ENCODE assay signal across 16 cellular contexts in the genomic region with DNA sequence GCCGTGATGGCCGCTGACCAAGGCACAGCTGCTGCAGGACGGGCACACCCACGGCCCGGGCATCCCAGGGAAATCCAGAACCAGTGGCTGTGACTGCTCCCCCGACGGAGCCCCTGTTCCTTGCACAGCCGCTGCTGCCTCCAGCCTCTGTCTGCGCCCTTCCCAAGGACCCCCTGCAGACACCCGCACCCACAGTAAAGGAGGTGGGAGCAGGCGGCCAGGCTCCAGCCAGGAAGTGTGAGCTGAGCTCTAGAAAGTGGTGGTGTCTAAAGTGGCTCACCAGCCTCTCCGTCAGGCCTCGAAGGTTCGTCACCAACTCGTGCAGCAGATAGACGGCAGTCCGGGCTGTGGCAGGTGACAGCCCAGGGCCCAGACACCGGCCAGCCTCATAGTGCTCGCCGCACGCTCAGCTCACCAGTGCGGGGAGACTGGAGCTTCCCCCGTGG.
DNase-seq lines count a peak whose midpoint lies in the region; ATAC-seq and TF ChIP-seq lines count a peak whose summit lies in the region.
"Had no signal": no experiment of that assay in that cellular context is flagged by ENCODE, and none has a peak within 500 bp of the region (broad histone marks: within the 10 kb centered on the region; RNA-seq: fewer than 3 reads in every experiment).

No MANE protein-coding gene starts in this region.

- no peaks in the 10 kb centered on the region for H3K36me3 ChIP-seq in suprapubic skin
- H3K36me3 ChIP-seq: HAP-1 had no signal

- DNase-seq in natural killer cell treated with Interleukin-12 subunit alpha and Interleukin-12 subunit beta and Interleukin-15 and Interleukin-18, amount 100 ng/mL, for 72 hours (ENCODE audit: low spot score), result peak; percentile 57
- DNase-seq in natural killer cell (no peak), mesenteric fat pad (ENCODE audit: low spot score) (peak; percentile 88), suprapubic skin (ENCODE audit: low spot score in 2 of 2) (peak; percentile 49 to 69), NCI-H748 treated with DMSO at 0.1 percent for 48 hours (lab: John Stamatoyannopoulos, UW) (no peak)
- DNase-seq in activated CD4-positive, alpha-beta T cell treated with anti-CD3 and anti-CD28 coated beads, Interleukin-2, amount 50 U/mL, for 48 hours, result no peak
- DNase-seq in activated effector memory CD4-positive, alpha-beta T cell treated with Interleukin-2 at 50 U/mL for 16 hours, result no peak
- DNase-seq: 8988T; AML-193; C1 segment of cervical spinal cord; CD4-positive, alpha-beta memory T cell; DMS79; EL; GOT3; IMR-90 had no signal

- H3K27me3 Mint-ChIP-seq in natural killer cell treated with Interleukin-12 subunit alpha and Interleukin-12 subunit beta and Interleukin-15 and Interleukin-18, amount 100 ng/mL, for 72 hours, result peaks cover 14 to 19% of the 10 kb centered on the region in 2 donors
- peaks cover 18 to 20% of the 10 kb centered on the region in 2 donors for H3K27me3 Mint-ChIP-seq in natural killer cell (ENCODE audit: low read depth in 2 of 2)

- 90% methylated on average over 4 of the region's 23 CpGs for WGBS in suprapubic skin

- TF ChIP-seq EP300 in suprapubic skin (IDR thresholded peaks at IDR 0.05), result no peak

- H3K4me1 Mint-ChIP-seq in natural killer cell treated with Interleukin-12 subunit alpha and Interleukin-12 subunit beta and Interleukin-15 and Interleukin-18, amount 100 ng/mL, for 72 hours (ENCODE audit: low read depth in 2 of 2), result no peaks in the 10 kb centered on the region
- no peaks in the 10 kb centered on the region for H3K4me1 Mint-ChIP-seq in natural killer cell
- H3K4me1 Mint-ChIP-seq: CD4-positive, alpha-beta memory T cell had no signal

- no peak overlapping the region for H3K27ac ChIP-seq in suprapubic skin

- peak; percentile 11 to 17 for ATAC-seq in natural killer cell treated with Interleukin-12 subunit alpha and Interleukin-12 subunit beta and Interleukin-15 and Interleukin-18, amount 100 ng/mL, for 72 hours
- ATAC-seq in natural killer cell, result no peak

- H3K36me3 Mint-ChIP-seq in natural killer cell treated with Interleukin-12 subunit alpha and Interleukin-12 subunit beta and Interleukin-15 and Interleukin-18, amount 100 ng/mL, for 72 hours, result peaks cover 10% of the 10 kb centered on the region
- no peaks in the 10 kb centered on the region for H3K36me3 Mint-ChIP-seq in natural killer cell

- no peak overlapping the region for H3K27ac Mint-ChIP-seq in natural killer cell treated with Interleukin-12 subunit alpha and Interleukin-12 subunit beta and Interleukin-15 and Interleukin-18, amount 100 ng/mL, for 72 hours
- no peak overlapping the region for H3K27ac Mint-ChIP-seq in natural killer cell

- H3K4me3 Mint-ChIP-seq in natural killer cell treated with Interleukin-12 subunit alpha and Interleukin-12 subunit beta and Interleukin-15 and Interleukin-18, amount 100 ng/mL, for 72 hours, result no peak overlapping the region
- H3K4me3 Mint-ChIP-seq in natural killer cell, result no peak overlapping the region
- H3K4me3 Mint-ChIP-seq: CD4-positive, alpha-beta memory T cell had no signal

- H3K9me3 ChIP-seq in suprapubic skin, result no peaks in the 10 kb centered on the region

- intact Hi-C loops in natural killer cell (cut with micrococcal nuclease), result no loop called here

- peaks cover 8% of the 10 kb centered on the region for H3K9me3 Mint-ChIP-seq in natural killer cell treated with Interleukin-12 subunit alpha and Interleukin-12 subunit beta and Interleukin-15 and Interleukin-18, amount 100 ng/mL, for 72 hours
- H3K9me3 Mint-ChIP-seq in natural killer cell, result peaks cover 5 to 6% of the 10 kb centered on the region in 2 donors

- TF ChIP-seq CTCF in natural killer cell (IDR thresholded peaks at IDR 0.05) (no peak), suprapubic skin (IDR thresholded peaks at IDR 0.05) (no peak)

- no peaks in the 10 kb centered on the region for H3K4me1 ChIP-seq in suprapubic skin
- H3K4me1 ChIP-seq: HAP-1 had no signal

- TF ChIP-seq POLR2A in suprapubic skin (IDR thresholded peaks at IDR 0.05), result no peak

- no peak overlapping the region for H3K4me3 ChIP-seq in suprapubic skin
- H3K4me3 ChIP-seq: HAP-1 had no signal

- H3K27me3 ChIP-seq in suprapubic skin, result peaks cover 5% of the 10 kb centered on the region

Comparison
In these comparisons a context has a peak if more than half of its experiments do, and no peak if none do; other contexts are left out.
1. ATAC-seq: peak in natural killer cell treated with Interleukin-12 subunit alpha and Interleukin-12 subunit beta and Interleukin-15 and Interleukin-18, amount 100 ng/mL, for 72 hours (2 of 2); none in natural killer cell (0 of 3).
2. DNase-seq: peak in natural killer cell treated with Interleukin-12 subunit alpha and Interleukin-12 subunit beta and Interleukin-15 and Interleukin-18, amount 100 ng/mL, for 72 hours (single experiment), mesenteric fat pad (single experiment) and suprapubic skin (2 of 2); none in natural killer cell (single experiment), NCI-H748 treated with DMSO at 0.1 percent for 48 hours (single experiment), activated CD4-positive, alpha-beta T cell treated with anti-CD3 and anti-CD28 coated beads, Interleukin-2, amount 50 U/mL, for 48 hours (0 of 2) and activated effector memory CD4-positive, alpha-beta T cell treated with Interleukin-2 at 50 U/mL for 16 hours (single experiment).